ENCODE assay signal across 22 cellular contexts in genomic region chr5:87885727-87886126, GRCh38.
DNase-seq lines count a peak whose midpoint lies in the region; ATAC-seq and TF ChIP-seq lines count a peak whose summit lies in the region.
"Had no signal": no experiment of that assay in that cellular context is flagged by ENCODE, and none has a peak within 500 bp of the region (broad histone marks: within the 10 kb centered on the region; RNA-seq: fewer than 3 reads in every experiment).

No MANE protein-coding gene starts in this region.

- no peaks in the 10 kb centered on the region for H3K4me1 ChIP-seq in PC-3 (ENCODE audit: insufficient read depth, low read length)
- H3K4me1 ChIP-seq in H9 (ENCODE audit: insufficient read depth, low read length) = no peaks in the 10 kb centered on the region
- H3K4me1 ChIP-seq in upper lobe of right lung = no peaks in the 10 kb centered on the region
- H3K4me1 ChIP-seq: foreskin keratinocyte had no signal

- CTCF ChIA-PET in PC-3 (lab: Charles Lee) = no interaction called here

- no peaks in the 10 kb centered on the region for H3K9me2 ChIP-seq in PC-3 (replicated peaks; ENCODE audit: low read length)

- H3K4me3 Mint-ChIP-seq in H9 = no peak overlapping the region
- H3K4me3 Mint-ChIP-seq: activated CD8-positive, alpha-beta T cell treated with anti-CD3 and anti-CD28 coated beads for 36 hours; mesothelial cell of epicardium; stimulated activated effector memory CD8-positive, alpha-beta T cell treated with anti-CD3 and anti-CD28 coated beads, Interleukin-12 subunit alpha, Interleukin-12 subunit beta, amount 100 ng/mL, for 72 hours; T-helper 17 cell; WTC11 had no signal

- H2BK15ac ChIP-seq in H9 (ENCODE audit: low read depth, low read length) = no peak overlapping the region

- H2BK20ac ChIP-seq in H9 (ENCODE audit: low read depth, low read length, poor library complexity, severe bottlenecking) = no peak overlapping the region

- H3K4me2 ChIP-seq in PC-3 (ENCODE audit: low read length) (no peak overlapping the region), H9 (ENCODE audit: insufficient read depth, insufficient read length, low read length) (no peak overlapping the region)

- no peak overlapping the region for H2BK12ac ChIP-seq in H9 (ENCODE audit: insufficient read length, low read depth, low read length)

- no peak overlapping the region for H3K14ac ChIP-seq in H9 (ENCODE audit: insufficient read depth, low read length)

- DNase-seq in DMS53 (lab: John Stamatoyannopoulos, UW) (peak; percentile 37), DMS53 treated with DMSO at 0.1 percent for 48 hours (lab: John Stamatoyannopoulos, UW; ENCODE audit: unreplicated experiment) (no peak), HT1080 (ENCODE audit: low read depth) (peak; percentile 7), PC-3 (peak; percentile 59), globus pallidus (ENCODE audit: low spot score) (peak; percentile 37), H9 (no peak), upper lobe of right lung (no peak)
- DNase-seq: activated CD8-positive, alpha-beta T cell treated with anti-CD3 and anti-CD28 coated beads for 36 hours; activated T-cell treated with anti-CD3 and anti-CD28 coated beads, Interleukin-2, amount 50 U/mL, for 48 hours; foreskin keratinocyte; GOT3; IMR-90; NCI-H1092; NCI-H2171 treated with DMSO at 0.1 percent for 48 hours; Right ventricle myocardium superior; T-helper 17 cell had no signal

- no peak overlapping the region for H4K5ac ChIP-seq in H9 (ENCODE audit: insufficient read length, low read depth, low read length)

- no peak overlapping the region for H2BK5ac ChIP-seq in H9 (ENCODE audit: insufficient read length, low read length)

- H3K18ac ChIP-seq in H9 (ENCODE audit: insufficient read length, low read depth, low read length) = no peak overlapping the region

- ATAC-seq in PC-3 (no peak), upper lobe of right lung (no peak), GM21360 (IDR thresholded peaks at IDR 0.05; ENCODE audit: unreplicated experiment) (no peak)
- ATAC-seq: activated CD8-positive, alpha-beta T cell treated with anti-CD3 and anti-CD28 coated beads for 36 hours; activated naive CD4-positive, alpha-beta T cell treated with anti-CD3 and anti-CD28 coated beads, Interleukin-2, amount 50 U/mL, for 72 hours; foreskin keratinocyte; stimulated activated effector memory CD8-positive, alpha-beta T cell treated with anti-CD3 and anti-CD28 coated beads, Interleukin-12 subunit alpha, Interleukin-12 subunit beta, amount 100 ng/mL, for 72 hours; T-helper 17 cell; WTC11 had no signal

- no peak overlapping the region for H2BK120ac ChIP-seq in H9 (ENCODE audit: low read depth, low read length, poor library complexity, severe bottlenecking)

- POLR2A ChIA-PET in PC-3 (lab: Charles Lee; ENCODE audit: unreplicated experiment) = no interaction called here

- no peak overlapping the region for H3K4ac ChIP-seq in H9 (ENCODE audit: low read depth, low read length)

- no peak overlapping the region for H4K8ac ChIP-seq in H9 (replicated peaks; ENCODE audit: insufficient read length, low read depth, low read length)

- H2AK5ac ChIP-seq in H9 (ENCODE audit: insufficient read length, low read length) = no peak overlapping the region

- H3K27ac ChIP-seq in PC-3 (ENCODE audit: low read length) (no peak overlapping the region), H9 (ENCODE audit: insufficient read length, low read depth, low read length) (no peak overlapping the region), upper lobe of right lung (no peak overlapping the region)
- H3K27ac ChIP-seq: foreskin keratinocyte, thoracic aorta had no signal

- H4K20me1 ChIP-seq in PC-3 (ENCODE audit: low read length) (no peaks in the 10 kb centered on the region), H9 (ENCODE audit: control insufficient read depth, insufficient read depth, insufficient read length) (no peaks in the 10 kb centered on the region)

- no peak overlapping the region for H2AFZ ChIP-seq in PC-3 (ENCODE audit: low read length)
- H2AFZ ChIP-seq in H9 (ENCODE audit: low read length) = no peak overlapping the region

- H3K9me3 Mint-ChIP-seq in H9 = peaks cover 3 to 9% of the 10 kb centered on the region in 2 experiments; a peak in 3 of 5 replicates

- no peaks in the 10 kb centered on the region for H3K79me1 ChIP-seq in H9 (ENCODE audit: insufficient read depth, low read depth, low read length, poor library complexity, severe bottlenecking)

- no peaks in the 10 kb centered on the region for H3K79me2 ChIP-seq in PC-3 (ENCODE audit: low read length)
- no peaks in the 10 kb centered on the region for H3K79me2 ChIP-seq in H9 (ENCODE audit: insufficient read depth, low read length)

- H3K27me3 Mint-ChIP-seq in H9 (ENCODE audit: low read depth) = no peaks in the 10 kb centered on the region
- H3K27me3 Mint-ChIP-seq: activated CD8-positive, alpha-beta T cell treated with anti-CD3 and anti-CD28 coated beads for 36 hours; T-helper 17 cell had no signal

- no peaks in the 10 kb centered on the region; a peak in 2 of 7 replicates for H3K36me3 Mint-ChIP-seq in H9 (ENCODE audit: insufficient read depth in 1 of 3, low read depth in 3 of 3)
- H3K36me3 Mint-ChIP-seq: activated naive CD4-positive, alpha-beta T cell treated with anti-CD3 and anti-CD28 coated beads, Interleukin-2, amount 50 U/mL, for 72 hours; mesothelial cell of epicardium; stimulated activated effector memory CD8-positive, alpha-beta T cell treated with anti-CD3 and anti-CD28 coated beads, Interleukin-12 subunit alpha, Interleukin-12 subunit beta, amount 100 ng/mL, for 72 hours; WTC11 had no signal

- H3K23me2 ChIP-seq in H9 (ENCODE audit: insufficient read length, low read depth, low read length, poor library complexity, severe bottlenecking) = no peaks in the 10 kb centered on the region

- H3K9ac ChIP-seq in PC-3 (ENCODE audit: low read length) (no peak overlapping the region), H9 (ENCODE audit: extremely low read depth, insufficient read length, low read length) (no peak overlapping the region)

- H3K36me3 ChIP-seq in PC-3 (ENCODE audit: low read depth, low read length) (no peaks in the 10 kb centered on the region), upper lobe of right lung (no peaks in the 10 kb centered on the region)
- H3K36me3 ChIP-seq: thoracic aorta had no signal

- H3K27ac Mint-ChIP-seq in H9 = no peak overlapping the region
- H3K27ac Mint-ChIP-seq: activated CD8-positive, alpha-beta T cell treated with anti-CD3 and anti-CD28 coated beads for 36 hours; activated naive CD4-positive, alpha-beta T cell treated with anti-CD3 and anti-CD28 coated beads, Interleukin-2, amount 50 U/mL, for 72 hours; mesothelial cell of epicardium; stimulated activated effector memory CD8-positive, alpha-beta T cell treated with anti-CD3 and anti-CD28 coated beads, Interleukin-12 subunit alpha, Interleukin-12 subunit beta, amount 100 ng/mL, for 72 hours; T-helper 17 cell; WTC11 had no signal

- H3K9me3 ChIP-seq in PC-3 (ENCODE audit: low read length) = no peaks in the 10 kb centered on the region
- H3K9me3 ChIP-seq in H9 (ENCODE audit: control insufficient read depth, low read depth, low read length) = no peaks in the 10 kb centered on the region
- H3K9me3 ChIP-seq in upper lobe of right lung = peaks cover 6% of the 10 kb centered on the region
- H3K9me3 ChIP-seq: thoracic aorta had no signal

- TF ChIP-seq CTCF in PC-3 (conservative IDR thresholded peaks at IDR 0.05; ENCODE audit: low read depth, low read length) = peak; percentile 55
- no peak; the same call in 2 of the 3 replicates for TF ChIP-seq CTCF in H9 (conservative IDR thresholded peaks at IDR 0.05)
- TF ChIP-seq CTCF in upper lobe of right lung (IDR thresholded peaks at IDR 0.05) = no peak

- H3K23ac ChIP-seq in H9 (ENCODE audit: insufficient read length, low read depth, low read length) = no peak overlapping the region

- no peaks in the 10 kb centered on the region for H3K4me1 Mint-ChIP-seq in H9
- H3K4me1 Mint-ChIP-seq: mesothelial cell of epicardium; stimulated activated effector memory CD8-positive, alpha-beta T cell treated with anti-CD3 and anti-CD28 coated beads, Interleukin-12 subunit alpha, Interleukin-12 subunit beta, amount 100 ng/mL, for 72 hours; T-helper 17 cell; WTC11 had no signal

- H3K27me3 ChIP-seq in PC-3 (ENCODE audit: low read length) (no peaks in the 10 kb centered on the region), H9 (ENCODE audit: insufficient read depth, low read length) (no peaks in the 10 kb centered on the region), upper lobe of right lung (no peaks in the 10 kb centered on the region)
- H3K27me3 ChIP-seq: foreskin keratinocyte had no signal

- H3T11ph ChIP-seq in H9 (ENCODE audit: low read length) = no peak overlapping the region

- no peak overlapping the region for H3K56ac ChIP-seq in H9 (ENCODE audit: insufficient read length, low read depth, low read length)

- no peaks in the 10 kb centered on the region for H3F3A ChIP-seq in PC-3 (ENCODE audit: low read length, unreplicated experiment)

- intact Hi-C loops in PC-3 (cut with micrococcal nuclease) (no loop called here), upper lobe of right lung (cut with DNase I) (no loop called here)

- BruUV-seq in PC-3 (replicated peaks; lab: Mats Ljungman, UMichigan) = no TSS peak

- H3K4me3 ChIP-seq in PC-3 (ENCODE audit: low read length) (no peak overlapping the region), upper lobe of right lung (no peak overlapping the region)
- H3K4me3 ChIP-seq: thoracic aorta had no signal

- no peak overlapping the region for H4K91ac ChIP-seq in H9 (ENCODE audit: insufficient read length, low read depth, low read length)

Comparison
In these comparisons a context has a peak if more than half of its experiments do, and no peak if none do; other contexts are left out.
1. DNase-seq: peak in DMS53 (single experiment), HT1080 (single experiment), PC-3 (single experiment) and globus pallidus (single experiment); none in DMS53 treated with DMSO at 0.1 percent for 48 hours (single experiment), H9 (single experiment) and upper lobe of right lung (single experiment).